In the genomic region with DNA sequence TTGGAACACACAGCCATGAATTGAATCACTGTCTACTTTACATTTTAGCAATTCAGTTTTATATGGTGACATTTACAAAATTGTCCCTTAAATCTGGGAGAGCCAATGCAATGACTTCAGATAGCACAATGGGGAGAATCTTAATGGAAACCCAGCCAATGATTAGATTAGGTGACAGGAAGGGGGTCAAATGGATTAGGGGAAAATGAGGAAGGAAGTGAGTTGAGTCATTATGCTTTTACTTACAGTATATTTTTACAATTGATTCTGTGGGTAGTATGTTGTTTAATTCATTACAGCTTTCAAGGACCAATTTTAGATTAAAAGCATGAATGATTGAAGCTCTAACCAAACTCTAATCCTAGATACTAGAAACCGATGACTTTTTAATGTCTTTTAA, we compare ENCODE assay signal across 12 cellular contexts.
"Had no signal": no experiment of that assay in that cellular context is flagged by ENCODE, and none has a peak within 500 bp of the region (broad histone marks: within the 10 kb centered on the region; RNA-seq: fewer than 3 reads in every experiment).

No MANE protein-coding gene starts in this region.

- DNase-seq: activated CD8-positive, alpha-beta memory T cell treated with anti-CD3 and anti-CD28 coated beads, Interleukin-2, amount 50 U/mL, for 48 hours; activated CD8-positive, alpha-beta T cell treated with anti-CD3 and anti-CD28 coated beads, Interleukin-2, amount 10 ng/mL, durations not matched to agents 7 days and 5 days; effector CD4-positive, alpha-beta T cell; heart right ventricle; islet precursor cell; mammary epithelial cell; stimulated activated CD4-positive, alpha-beta T cell treated with anti-CD3 and anti-CD28 coated beads, Interleukin-4, amount 100 ng/mL, for 1 hour; stimulated activated naive CD8-positive, alpha-beta T cell treated with anti-CD3 and anti-CD28 coated beads, Interleukin-15, amount 100 ng/mL, for 72 hours; testis; upper lobe of right lung had no signal

- ATAC-seq: activated CD8-positive, alpha-beta T cell treated with anti-CD3 and anti-CD28 coated beads, Interleukin-2, amount 10 ng/mL, durations not matched to agents 7 days and 5 days; heart right ventricle; left lobe of liver; stimulated activated naive CD8-positive, alpha-beta T cell treated with anti-CD3 and anti-CD28 coated beads, Interleukin-15, amount 100 ng/mL, for 72 hours; upper lobe of right lung had no signal

- H3K27ac Mint-ChIP-seq: activated CD8-positive, alpha-beta T cell treated with anti-CD3 and anti-CD28 coated beads, Interleukin-2, amount 10 ng/mL, durations not matched to agents 7 days and 5 days; neural progenitor cell; stimulated activated naive CD8-positive, alpha-beta T cell treated with anti-CD3 and anti-CD28 coated beads, Interleukin-15, amount 100 ng/mL, for 72 hours had no signal

- H3K27me3 Mint-ChIP-seq: stimulated activated naive CD8-positive, alpha-beta T cell treated with anti-CD3 and anti-CD28 coated beads, Interleukin-15, amount 100 ng/mL, for 72 hours had no signal

- H3K9me3 Mint-ChIP-seq: neural progenitor cell had no signal

- H3K4me3 Mint-ChIP-seq: activated CD8-positive, alpha-beta T cell treated with anti-CD3 and anti-CD28 coated beads, Interleukin-2, amount 10 ng/mL, durations not matched to agents 7 days and 5 days; neural progenitor cell; stimulated activated naive CD8-positive, alpha-beta T cell treated with anti-CD3 and anti-CD28 coated beads, Interleukin-15, amount 100 ng/mL, for 72 hours had no signal
